1 cellular context compared by ENCODE assay signal in the genomic region with DNA sequence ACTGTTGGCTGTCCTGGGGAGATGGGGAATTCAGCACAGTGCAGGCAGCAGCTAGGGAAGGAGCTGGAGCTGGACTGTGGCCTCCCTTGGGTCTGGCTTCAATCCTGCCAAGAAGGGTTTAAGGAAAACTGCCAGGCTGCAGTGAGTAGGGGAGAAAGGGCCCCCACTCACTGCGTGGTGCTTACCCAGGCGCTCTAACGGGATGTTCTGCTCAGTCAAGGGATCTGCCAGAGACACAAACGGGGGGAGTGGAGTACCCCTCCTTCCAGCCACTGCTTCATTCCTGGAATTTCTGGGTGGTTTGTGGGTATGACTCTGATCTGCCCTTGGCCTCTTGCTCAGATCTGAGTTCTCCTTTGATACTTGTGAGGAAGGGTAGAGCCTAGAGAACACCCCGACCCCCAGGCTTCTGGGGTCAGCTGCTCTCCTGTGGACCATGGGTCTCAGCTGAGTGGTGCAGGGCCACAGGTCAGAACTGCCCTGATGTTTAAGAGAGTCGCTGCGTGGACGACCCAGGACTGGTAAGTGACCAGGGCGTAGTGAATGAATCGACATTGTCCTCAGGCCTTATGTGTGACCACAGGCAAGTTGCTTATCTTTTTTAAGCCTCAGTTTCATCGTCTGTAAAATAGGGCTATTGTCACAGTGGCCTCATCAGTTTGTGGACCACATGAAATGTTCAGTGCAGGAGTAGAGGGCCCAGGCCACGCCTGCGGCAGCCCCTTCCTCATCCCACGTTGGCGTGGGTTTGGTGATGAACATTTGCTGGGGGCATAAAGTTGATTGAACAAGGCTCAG.
A peak's percentile ranks its signal among the peaks of the same experiment; 100 is the strongest.
TF ChIP-seq lines count a peak whose summit lies in the region.

No MANE protein-coding gene starts in this region.

TF ChIP-seq in HepG2, 621 proteins besides CTCF, POLR2A, EP300 and RAD21:
- 0 out of 2 replicates have a peak, but pooled peaks have one; percentile 52 for TF ChIP-seq ZNF629 (CRISPR knock-in tag; conservative IDR thresholded peaks at IDR 0.05)
- TF ChIP-seq, protein P1, sequence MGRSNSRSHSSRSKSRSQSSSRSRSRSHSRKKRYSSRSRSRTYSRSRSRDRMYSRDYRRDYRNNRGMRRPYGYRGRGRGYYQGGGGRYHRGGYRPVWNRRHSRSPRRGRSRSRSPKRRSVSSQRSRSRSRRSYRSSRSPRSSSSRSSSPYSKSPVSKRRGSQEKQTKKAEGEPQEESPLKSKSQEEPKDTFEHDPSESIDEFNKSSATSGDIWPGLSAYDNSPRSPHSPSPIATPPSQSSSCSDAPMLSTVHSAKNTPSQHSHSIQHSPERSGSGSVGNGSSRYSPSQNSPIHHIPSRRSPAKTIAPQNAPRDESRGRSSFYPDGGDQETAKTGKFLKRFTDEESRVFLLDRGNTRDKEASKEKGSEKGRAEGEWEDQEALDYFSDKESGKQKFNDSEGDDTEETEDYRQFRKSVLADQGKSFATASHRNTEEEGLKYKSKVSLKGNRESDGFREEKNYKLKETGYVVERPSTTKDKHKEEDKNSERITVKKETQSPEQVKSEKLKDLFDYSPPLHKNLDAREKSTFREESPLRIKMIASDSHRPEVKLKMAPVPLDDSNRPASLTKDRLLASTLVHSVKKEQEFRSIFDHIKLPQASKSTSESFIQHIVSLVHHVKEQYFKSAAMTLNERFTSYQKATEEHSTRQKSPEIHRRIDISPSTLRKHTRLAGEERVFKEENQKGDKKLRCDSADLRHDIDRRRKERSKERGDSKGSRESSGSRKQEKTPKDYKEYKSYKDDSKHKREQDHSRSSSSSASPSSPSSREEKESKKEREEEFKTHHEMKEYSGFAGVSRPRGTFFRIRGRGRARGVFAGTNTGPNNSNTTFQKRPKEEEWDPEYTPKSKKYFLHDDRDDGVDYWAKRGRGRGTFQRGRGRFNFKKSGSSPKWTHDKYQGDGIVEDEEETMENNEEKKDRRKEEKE (IDR thresholded peaks at IDR 0.05): no peak
TF ChIP-seq in HepG2: peak in this region for 1.
